In genomic region chr12:32106153-32106516, GRCh38 we compare ENCODE assay signal across 8 cellular contexts. TPM values are rescaled to one million over a fixed set of nuclear protein-coding genes. Genes with fewer than 3 reads are reported as not detected.
DNase-seq lines count a peak whose midpoint lies in the region; ATAC-seq and TF ChIP-seq lines count a peak whose summit lies in the region.

No MANE protein-coding gene starts in this region.

- peak overlapping the region; percentile 70 for H3K27ac Mint-ChIP-seq in activated T-helper 2 cell treated with anti-CD3 and anti-CD28 coated beads, Interferon-gamma antibody, Interleukin-2, Interleukin-4, amounts not matched to agents 10 μg/mL and 5 μg/mL and 100 μg/mL, durations not matched to agents 14 hours and 24 hours and 36 hours
- peak overlapping the region; percentile 87 to 91 for H3K27ac Mint-ChIP-seq in stimulated activated naive CD8-positive, alpha-beta T cell treated with anti-CD3 and anti-CD28 coated beads, Interleukin-15, amount 100 ng/mL, for 72 hours

- peaks cover 27% of the 10 kb centered on the region for H3K4me1 Mint-ChIP-seq in activated T-cell treated with anti-CD3 and anti-CD28 coated beads, Interleukin-2, amount 50 U/mL, for 4 hours (ENCODE audit: low read depth)
- peaks cover 26% of the 10 kb centered on the region for H3K4me1 Mint-ChIP-seq in activated T-helper 2 cell treated with anti-CD3 and anti-CD28 coated beads, Interferon-gamma antibody, Interleukin-2, Interleukin-4, amounts not matched to agents 10 μg/mL and 5 μg/mL and 100 μg/mL, durations not matched to agents 14 hours and 24 hours and 36 hours (ENCODE audit: low read depth)
- peaks cover 30% of the 10 kb centered on the region for H3K4me1 Mint-ChIP-seq in stimulated activated naive CD8-positive, alpha-beta T cell treated with anti-CD3 and anti-CD28 coated beads, Interleukin-15, amount 100 ng/mL, for 72 hours

- no peaks in the 10 kb centered on the region for H3K27me3 Mint-ChIP-seq in activated T-cell treated with anti-CD3 and anti-CD28 coated beads, Interleukin-2, amount 50 U/mL, for 4 hours (ENCODE audit: low read depth)
- peaks cover 18% of the 10 kb centered on the region for H3K27me3 Mint-ChIP-seq in activated T-helper 2 cell treated with anti-CD3 and anti-CD28 coated beads, Interferon-gamma antibody, Interleukin-2, Interleukin-4, amounts not matched to agents 10 μg/mL and 5 μg/mL and 100 μg/mL, durations not matched to agents 14 hours and 24 hours and 36 hours (ENCODE audit: low read depth)
- H3K27me3 Mint-ChIP-seq in stimulated activated naive CD8-positive, alpha-beta T cell treated with anti-CD3 and anti-CD28 coated beads, Interleukin-15, amount 100 ng/mL, for 72 hours = no peaks in the 10 kb centered on the region

- no peaks in the 10 kb centered on the region for H3K36me3 ChIP-seq in iPS-15b (ENCODE audit: control insufficient read depth, insufficient read depth, low read length)

- DNase-seq in activated T-cell treated with anti-CD3 and anti-CD28 coated beads, Interleukin-2, amount 50 U/mL, for 4 hours = peak; percentile 4
- no peak for DNase-seq in activated T-cell treated with anti-CD3 and anti-CD28 coated beads, Interleukin-2, amount 50 U/mL, for 1 hour
- no peak for DNase-seq in activated T-helper 2 cell treated with anti-CD3 and anti-CD28 coated beads, Interferon-gamma antibody, Interleukin-2, Interleukin-4, amounts not matched to agents 10 μg/mL and 5 μg/mL and 100 μg/mL, durations not matched to agents 14 hours and 24 hours and 36 hours (ENCODE audit: low spot score)
- no peak for DNase-seq in stimulated activated naive CD8-positive, alpha-beta T cell treated with anti-CD3 and anti-CD28 coated beads, Interleukin-15, amount 100 ng/mL, for 72 hours
- DNase-seq in NOMO-1 (lab: John Stamatoyannopoulos, UW; ENCODE audit: unreplicated experiment in 2 of 2) = no peak

- peak overlapping the region; percentile 99 for H3K4me3 ChIP-seq in iPS-15b (ENCODE audit: low read depth, low read length)

- H3K9ac ChIP-seq in iPS-15b (ENCODE audit: low read depth, low read length) = peak overlapping the region; percentile 62

- H3K27me3 ChIP-seq in iPS-15b (ENCODE audit: control insufficient read depth, insufficient read depth, low read length) = no peaks in the 10 kb centered on the region

- no peak for TF ChIP-seq POLR2A in GM18505 (IDR thresholded peaks at IDR 0.05; ENCODE audit: borderline replicate concordance, extremely low read depth, insufficient read depth, insufficient read length)

- H3K9me3 Mint-ChIP-seq in activated T-cell treated with anti-CD3 and anti-CD28 coated beads, Interleukin-2, amount 50 U/mL, for 4 hours = no peaks in the 10 kb centered on the region
- H3K9me3 Mint-ChIP-seq in activated T-helper 2 cell treated with anti-CD3 and anti-CD28 coated beads, Interferon-gamma antibody, Interleukin-2, Interleukin-4, amounts not matched to agents 10 μg/mL and 5 μg/mL and 100 μg/mL, durations not matched to agents 14 hours and 24 hours and 36 hours = no peaks in the 10 kb centered on the region
- no peaks in the 10 kb centered on the region for H3K9me3 Mint-ChIP-seq in stimulated activated naive CD8-positive, alpha-beta T cell treated with anti-CD3 and anti-CD28 coated beads, Interleukin-15, amount 100 ng/mL, for 72 hours

- H3K4me1 ChIP-seq in iPS-15b (ENCODE audit: control insufficient read depth, insufficient read depth, low read length) = peaks cover 11% of the 10 kb centered on the region

- intact Hi-C loops in activated T-helper 2 cell treated with anti-CD3 and anti-CD28 coated beads, Interferon-gamma antibody, Interleukin-2, Interleukin-4, amounts not matched to agents 10 μg/mL and 5 μg/mL and 100 μg/mL, durations not matched to agents 14 hours and 24 hours and 36 hours (cut with micrococcal nuclease) = loop anchor here (2.0 kb wide), 2 partner anchors 147 to 453 kb away; partner anchors contain the start of gene RESF1

- no peaks in the 10 kb centered on the region for H3K9me3 ChIP-seq in iPS-15b (ENCODE audit: control insufficient read depth, insufficient read depth, low read length)

- ATAC-seq in activated T-cell treated with anti-CD3 and anti-CD28 coated beads, Interleukin-2, amount 50 U/mL, for 4 hours = no peak
- ATAC-seq in stimulated activated naive CD8-positive, alpha-beta T cell treated with anti-CD3 and anti-CD28 coated beads, Interleukin-15, amount 100 ng/mL, for 72 hours = peak; percentile 2
- ATAC-seq in GM19397 (IDR thresholded peaks at IDR 0.05; ENCODE audit: unreplicated experiment) (no peak), GM18505 (IDR thresholded peaks at IDR 0.05; ENCODE audit: unreplicated experiment) (no peak)

- no peaks in the 10 kb centered on the region for H3K36me3 Mint-ChIP-seq in activated T-cell treated with anti-CD3 and anti-CD28 coated beads, Interleukin-2, amount 50 U/mL, for 4 hours (ENCODE audit: insufficient read depth)
- no peaks in the 10 kb centered on the region for H3K36me3 Mint-ChIP-seq in activated T-helper 2 cell treated with anti-CD3 and anti-CD28 coated beads, Interferon-gamma antibody, Interleukin-2, Interleukin-4, amounts not matched to agents 10 μg/mL and 5 μg/mL and 100 μg/mL, durations not matched to agents 14 hours and 24 hours and 36 hours (ENCODE audit: low read depth)

- H3K4me3 Mint-ChIP-seq in activated T-cell treated with anti-CD3 and anti-CD28 coated beads, Interleukin-2, amount 50 U/mL, for 4 hours = peak overlapping the region; percentile 83
- H3K4me3 Mint-ChIP-seq in activated T-helper 2 cell treated with anti-CD3 and anti-CD28 coated beads, Interferon-gamma antibody, Interleukin-2, Interleukin-4, amounts not matched to agents 10 μg/mL and 5 μg/mL and 100 μg/mL, durations not matched to agents 14 hours and 24 hours and 36 hours (ENCODE audit: low read depth) = peak overlapping the region; percentile 85
- peak overlapping the region; percentile 86 to 91 for H3K4me3 Mint-ChIP-seq in stimulated activated naive CD8-positive, alpha-beta T cell treated with anti-CD3 and anti-CD28 coated beads, Interleukin-15, amount 100 ng/mL, for 72 hours

RNA-seq across cellular contexts. Expression of gene BICD1, which starts 0.5 kb away (rescaled TPM):
- total RNA-seq in activated T-cell treated with anti-CD3 and anti-CD28 coated beads, Interleukin-2, amount 50 U/mL, for 4 hours = 10 to 100 TPM; 17.9 to 19.5 (median 18.9) TPM
- total RNA-seq in activated T-helper 2 cell treated with anti-CD3 and anti-CD28 coated beads, Interferon-gamma antibody, Interleukin-2, Interleukin-4, amounts not matched to agents 10 μg/mL and 5 μg/mL and 100 μg/mL, durations not matched to agents 14 hours and 24 hours and 36 hours = 8.0 and 8.8 TPM in 2 replicates
